Comparison of ENCODE assay signal across 14 cellular contexts in genomic region chr14:80047761-80048160, GRCh38.
A peak's percentile ranks its signal among the peaks of the same experiment; 100 is the strongest.
DNase-seq lines count a peak whose midpoint lies in the region; ATAC-seq, FAIRE-seq and TF ChIP-seq lines count a peak whose summit lies in the region.
"Had no signal": no experiment of that assay in that cellular context is flagged by ENCODE, and none has a peak within 500 bp of the region (broad histone marks: within the 10 kb centered on the region; RNA-seq: fewer than 3 reads in every experiment).

No MANE protein-coding gene starts in this region.

- intact Hi-C loops in endothelial cell of umbilical vein (cut with micrococcal nuclease) (no loop called here), tibial artery (cut with DNase I; ENCODE audit: low total_unique reads) (no loop called here)

- no peaks in the 10 kb centered on the region for H3K79me2 ChIP-seq in endothelial cell of umbilical vein (ENCODE audit: control insufficient read depth, insufficient read depth, low read length)

- H3K36me3 ChIP-seq in endothelial cell of umbilical vein (ENCODE audit: control insufficient read depth in 2 of 2, extremely low read depth in 1 of 2, insufficient read depth in 2 of 2, low read length in 2 of 2) = no peaks in the 10 kb centered on the region
- no peaks in the 10 kb centered on the region for H3K36me3 ChIP-seq in tibial artery
- H3K36me3 ChIP-seq: BLaER1 treated with 17β-estradiol and CSF1 and Interleukin-3, amounts not matched to agents 10 nM and 100 nM had no signal

- H3K9me1 ChIP-seq in endothelial cell of umbilical vein (replicated peaks; ENCODE audit: control insufficient read depth, extremely low read depth, insufficient read depth, low read length) = no peaks in the 10 kb centered on the region

- H2AFZ ChIP-seq in endothelial cell of umbilical vein (ENCODE audit: low read depth, low read length) = no peak overlapping the region

- H3K4me3 ChIP-seq in endothelial cell of umbilical vein (replicated peaks in 1 of 3; ENCODE audit: insufficient read depth in 1 of 3, low read depth in 1 of 3, low read length in 3 of 3) (no peak overlapping the region), tibial artery (no peak overlapping the region)
- H3K4me3 ChIP-seq: BLaER1 treated with 17β-estradiol and CSF1 and Interleukin-3, amounts not matched to agents 10 nM and 100 nM had no signal

- no peak for TF ChIP-seq POLR2A in endothelial cell of umbilical vein (IDR thresholded peaks at IDR 0.05; ENCODE audit: low read depth, low read length)

- H3K4me1 ChIP-seq in endothelial cell of umbilical vein (ENCODE audit: control insufficient read depth, extremely low read depth, insufficient read depth, low read length) = no peaks in the 10 kb centered on the region
- no peaks in the 10 kb centered on the region for H3K4me1 ChIP-seq in tibial artery
- H3K4me1 ChIP-seq: BLaER1 treated with 17β-estradiol and CSF1 and Interleukin-3, amounts not matched to agents 10 nM and 100 nM had no signal

- FAIRE-seq in endothelial cell of umbilical vein (lab: Jason Lieb, UNC) = no peak

- CTCF ChIA-PET in endothelial cell of umbilical vein (lab: Charles Lee) = interaction anchor here (0.9 to 1.3 kb wide), 2 partner anchors 8 to 1114 kb away, joined by 3 to 4 read pairs; no protein-coding TSS in a partner anchor

- no peak overlapping the region for H3K4me2 ChIP-seq in endothelial cell of umbilical vein (ENCODE audit: insufficient read depth, low read length)
- H3K4me2 ChIP-seq: BLaER1 treated with 17β-estradiol and CSF1 and Interleukin-3, amounts not matched to agents 10 nM and 100 nM had no signal

- H3K27me3 ChIP-seq in endothelial cell of umbilical vein (ENCODE audit: control insufficient read depth in 2 of 2, insufficient read depth in 2 of 2, low read length in 2 of 2) (no peaks in the 10 kb centered on the region), tibial artery (no peaks in the 10 kb centered on the region)
- H3K27me3 ChIP-seq: BLaER1 treated with 17β-estradiol and CSF1 and Interleukin-3, amounts not matched to agents 10 nM and 100 nM had no signal

- TF ChIP-seq CTCF in endothelial cell of umbilical vein (IDR thresholded peaks at IDR 0.05; ENCODE audit: extremely low read depth in 1 of 2, insufficient read depth in 1 of 2, low read depth in 1 of 2, low read length in 2 of 2) = no peak
- TF ChIP-seq CTCF in tibial artery (IDR thresholded peaks at IDR 0.05) = no peak

- dilution Hi-C loops in endothelial cell of umbilical vein (cut with MboI; ENCODE audit: extremely low pct_ligation_motif_present, low sequenced_read_pairs) = no loop called here

- BruUV-seq in endothelial cell of umbilical vein (replicated peaks; lab: Mats Ljungman, UMichigan) = no TSS peak

- H3K27ac ChIP-seq in endothelial cell of umbilical vein (ENCODE audit: insufficient read depth, low read depth, low read length) = no peak overlapping the region
- H3K27ac ChIP-seq in tibial artery = no peak overlapping the region
- H3K27ac ChIP-seq: 22Rv1; BLaER1 treated with 17β-estradiol and CSF1 and Interleukin-3, amounts not matched to agents 10 nM and 100 nM had no signal

- H3K9ac ChIP-seq in endothelial cell of umbilical vein (replicated peaks; ENCODE audit: extremely low read depth, insufficient read depth, low read length) = no peak overlapping the region
- H3K9ac ChIP-seq: BLaER1 treated with 17β-estradiol and CSF1 and Interleukin-3, amounts not matched to agents 10 nM and 100 nM had no signal

- no peak for ATAC-seq in HG02798 (IDR thresholded peaks at IDR 0.05; ENCODE audit: poor library complexity, unreplicated experiment)
- ATAC-seq: T-helper 17 cell had no signal

- POLR2A ChIA-PET in endothelial cell of umbilical vein (lab: Charles Lee) = no interaction called here

- DNase-seq in NCI-H1105 treated with DMSO at 0.1 percent for 48 hours (lab: John Stamatoyannopoulos, UW) (peak; percentile 10), NCI-H1105 (lab: John Stamatoyannopoulos, UW) (no peak), M059J (ENCODE audit: low read depth) (peak; percentile 7), NCI-H524 treated with DMSO at 0.1 percent for 48 hours (lab: John Stamatoyannopoulos, UW) (peak; percentile 71), endothelial cell of umbilical vein (ENCODE audit: low read depth, low spot score) (peak; percentile 4), tibial artery (no peak)
- DNase-seq in activated T-cell treated with anti-CD3 and anti-CD28 coated beads, Interleukin-2, amount 50 U/mL, for 48 hours = no peak
- DNase-seq: Karpas-422, NCI-H1436, NCI-H526, T-helper 17 cell had no signal

- H3K9me3 ChIP-seq in endothelial cell of umbilical vein (replicated peaks; ENCODE audit: control insufficient read depth, insufficient read depth, low read length) (no peaks in the 10 kb centered on the region), tibial artery (no peaks in the 10 kb centered on the region)

- no peaks in the 10 kb centered on the region for H4K20me1 ChIP-seq in endothelial cell of umbilical vein (replicated peaks; ENCODE audit: control insufficient read depth, extremely low read depth, insufficient read depth, low read length)
- H4K20me1 ChIP-seq: BLaER1 treated with 17β-estradiol and CSF1 and Interleukin-3, amounts not matched to agents 10 nM and 100 nM had no signal

TF ChIP-seq in endothelial cell of umbilical vein, 7 proteins besides CTCF, POLR2A, EP300 and RAD21:
- TF ChIP-seq JUN (IDR thresholded peaks at IDR 0.05; ENCODE audit: borderline replicate concordance, insufficient read depth, insufficient read length, low read depth) = no peak
- TF ChIP-seq EZH2 (IDR thresholded peaks at IDR 0.05; ENCODE audit: borderline replicate concordance, low read depth, low read length, severe bottlenecking) = no peak
- no peak for TF ChIP-seq POLR2AphosphoS5 (IDR thresholded peaks at IDR 0.05; ENCODE audit: insufficient read depth, low read depth, low read length)
- TF ChIP-seq GATA2 (IDR thresholded peaks at IDR 0.05; ENCODE audit: insufficient read depth, insufficient read length, low read depth, low read length) = no peak

Comparison
In these comparisons a context has a peak if more than half of its experiments do, and no peak if none do; other contexts are left out.
1. DNase-seq: peak in NCI-H1105 treated with DMSO at 0.1 percent for 48 hours (single experiment), M059J (single experiment), NCI-H524 treated with DMSO at 0.1 percent for 48 hours (single experiment) and endothelial cell of umbilical vein (single experiment); none in NCI-H1105 (single experiment), activated T-cell treated with anti-CD3 and anti-CD28 coated beads, Interleukin-2, amount 50 U/mL, for 48 hours (0 of 2) and tibial artery (0 of 2).